Comparison of ENCODE assay signal across 8 cellular contexts in genomic region chr14:100850841-100851585, GRCh38. TPM values are rescaled to one million over a fixed set of nuclear protein-coding genes. Genes with fewer than 3 reads are reported as not detected.
A peak's percentile ranks its signal among the peaks of the same experiment; 100 is the strongest.
DNase-seq lines count a peak whose midpoint lies in the region; ATAC-seq, FAIRE-seq and TF ChIP-seq lines count a peak whose summit lies in the region.

No MANE protein-coding gene starts in this region.

- in situ Hi-C loops in ACHN (cut with HindIII; ENCODE audit: low pct_ligation_motif_present, low pct_unique_long_range_greater_than_20kb, low sequenced_read_pairs) = no loop called here

- DNase-seq in ACHN = peak; percentile 64
- peak; percentile 51 for DNase-seq in GM18507 (ENCODE audit: extremely low spot score, insufficient read length, low read depth)
- peak; percentile 48 to 78 for DNase-seq in HL-60 (ENCODE audit: low read depth in 1 of 2, low spot score in 1 of 2)
- DNase-seq in SKM-1 treated with dmso at 0.1 percent for 144 hours (lab: John Stamatoyannopoulos, UW; ENCODE audit: unreplicated experiment) = peak; percentile 14
- peak; percentile 60 for DNase-seq in activated gamma-delta T cell treated with anti-CD3 and anti-CD28 coated beads, Interleukin-2, amount 50 U/mL, for 16 hours (ENCODE audit: low read depth)
- DNase-seq in left ventricle myocardium superior = peak; percentile 78
- peak; percentile 74 to 78 for DNase-seq in stimulated activated CD4-positive, alpha-beta T cell treated with anti-CD3 and anti-CD28 coated beads, Interleukin-1b, Interleukin-23, amount 100 ng/mL, for 4 hours (ENCODE audit: low read depth in 2 of 2)

- intact Hi-C loops in left ventricle myocardium superior (cut with micrococcal nuclease) = no loop called here

- no peaks in the 10 kb centered on the region for H3K27me3 ChIP-seq in HL-60 (ENCODE audit: insufficient read depth, poor library complexity, severe bottlenecking)

- TF ChIP-seq CTCF in HL-60 (IDR thresholded peaks at IDR 0.05; ENCODE audit: insufficient read depth, low read length) = peak; percentile 78

- ATAC-seq in left ventricle myocardium superior (peak; percentile 69), GM21447 (IDR thresholded peaks at IDR 0.05; ENCODE audit: unreplicated experiment) (no peak)

- H3K4me3 ChIP-seq in HL-60 (replicated peaks; ENCODE audit: insufficient read depth, low read length) = no peak overlapping the region

- H3K27ac ChIP-seq in HL-60 (replicated peaks) = no peak overlapping the region

- peak; percentile 24 for FAIRE-seq in GM18507 (lab: Jason Lieb, UNC)

RNA-seq across cellular contexts. Expression of gene MEG3, which starts 25.1 kb away (rescaled TPM):
- 20.6 TPM for total RNA-seq in left ventricle myocardium superior

RNA-seq across cellular contexts. Expression of gene RTL1, which starts 52.5 kb away (rescaled TPM):
- total RNA-seq in left ventricle myocardium superior = not detected

Comparison
In these comparisons a context has a peak if more than half of its experiments do, and no peak if none do; other contexts are left out.
1. DNase-seq: peak in every context shown above with its lines; median percentile 78 in left ventricle myocardium superior; 76 in stimulated activated CD4-positive, alpha-beta T cell treated with anti-CD3 and anti-CD28 coated beads, Interleukin-1b, Interleukin-23, amount 100 ng/mL, for 4 hours; 64 in ACHN; 63 in HL-60; 60 in activated gamma-delta T cell treated with anti-CD3 and anti-CD28 coated beads, Interleukin-2, amount 50 U/mL, for 16 hours; 51 in GM18507; 14 in SKM-1 treated with dmso at 0.1 percent for 144 hours.